ENCODE assay signal across 8 cellular contexts in the genomic region with DNA sequence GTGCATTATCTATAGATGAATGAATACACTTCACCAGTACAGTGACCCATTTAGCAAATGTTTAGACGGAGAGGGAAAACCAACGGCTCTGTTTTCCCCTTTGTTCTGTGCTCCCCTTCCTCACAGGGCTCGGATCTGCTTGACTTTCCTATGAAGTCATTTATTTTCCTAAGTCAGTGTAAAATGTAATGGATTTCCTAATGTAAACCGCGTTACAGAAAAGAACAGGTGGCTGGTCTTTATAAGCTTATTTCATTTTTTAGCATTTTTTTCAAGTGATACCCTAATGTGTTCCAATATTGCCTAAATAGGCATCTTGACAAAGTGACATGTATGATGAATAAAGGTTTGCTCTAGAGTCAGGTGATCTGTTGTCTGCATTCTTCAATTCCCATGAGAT.
"Had no signal": no experiment of that assay in that cellular context is flagged by ENCODE, and none has a peak within 500 bp of the region (broad histone marks: within the 10 kb centered on the region; RNA-seq: fewer than 3 reads in every experiment).

No MANE protein-coding gene starts in this region.

- H3K4me3 ChIP-seq: GM23338, K562 had no signal

- FAIRE-seq: H1, H54, K562 had no signal

- H2AFZ ChIP-seq: GM23338 had no signal

- H3K27ac ChIP-seq: HL-60 had no signal

- DNase-seq: H9, HCEC 1CT, IMR-90 had no signal

- H3K4me2 ChIP-seq: GM23338 had no signal
